22 cellular contexts compared by ENCODE assay signal in genomic region chr5:80941496-80941895, GRCh38. TPM values are rescaled to one million over a fixed set of nuclear protein-coding genes. Genes with fewer than 3 reads are reported as not detected.
DNase-seq lines count a peak whose midpoint lies in the region; ATAC-seq and TF ChIP-seq lines count a peak whose summit lies in the region.
"Had no signal": no experiment of that assay in that cellular context is flagged by ENCODE, and none has a peak within 500 bp of the region (broad histone marks: within the 10 kb centered on the region; RNA-seq: fewer than 3 reads in every experiment).

No MANE protein-coding gene starts in this region.

- H3K36me3 ChIP-seq in mammary epithelial cell (ENCODE audit: insufficient read depth, low read length) (no peaks in the 10 kb centered on the region), breast epithelium (no peaks in the 10 kb centered on the region)
- H3K36me3 ChIP-seq in CD8-positive, alpha-beta T cell (ENCODE audit: insufficient read depth, low read length), result no peaks in the 10 kb centered on the region
- H3K36me3 ChIP-seq: BLaER1 had no signal

- no peak overlapping the region for H3K9ac ChIP-seq in mammary epithelial cell (ENCODE audit: insufficient read depth, low read length)
- H3K9ac ChIP-seq: BLaER1, KMS-11 had no signal

- no peak overlapping the region for H3K4me2 ChIP-seq in mammary epithelial cell (ENCODE audit: insufficient read depth, low read depth, low read length)
- H3K4me2 ChIP-seq: BLaER1, KMS-11 had no signal

- POLR2A ChIA-PET in CD8-positive, alpha-beta T cell (lab: Charles Lee), result no interaction called here

- H3K27ac Mint-ChIP-seq in CD8-positive, alpha-beta T cell, result no peak overlapping the region
- H3K27ac Mint-ChIP-seq: CD4-positive, alpha-beta T cell; IgD-negative memory B cell had no signal

- H3K4me1 Mint-ChIP-seq in CD8-positive, alpha-beta T cell (ENCODE audit: low read depth), result no peaks in the 10 kb centered on the region
- H3K4me1 Mint-ChIP-seq: IgD-negative memory B cell had no signal

- H3K9me3 Mint-ChIP-seq in CD8-positive, alpha-beta T cell, result peaks cover 2% of the 10 kb centered on the region
- H3K9me3 Mint-ChIP-seq: CD4-positive, alpha-beta T cell had no signal

- H3K9me3 ChIP-seq in mammary epithelial cell (replicated peaks; ENCODE audit: insufficient read depth, low read length) (no peaks in the 10 kb centered on the region), breast epithelium (no peaks in the 10 kb centered on the region)
- no peaks in the 10 kb centered on the region for H3K9me3 ChIP-seq in CD8-positive, alpha-beta T cell (ENCODE audit: low read length)

- intact Hi-C loops in mammary epithelial cell (cut with micrococcal nuclease), result no loop called here
- intact Hi-C loops in breast epithelium (cut with DNase I; ENCODE audit: low total_unique reads), result no loop called here
- intact Hi-C loops in CD8-positive, alpha-beta T cell (cut with DNase I, micrococcal nuclease), result no loop called here

- no peak for TF ChIP-seq POLR2A in breast epithelium (IDR thresholded peaks at IDR 0.05)

- no peaks in the 10 kb centered on the region for H3K27me3 Mint-ChIP-seq in CD8-positive, alpha-beta T cell (ENCODE audit: low read depth)
- H3K27me3 Mint-ChIP-seq: CD4-positive, alpha-beta T cell had no signal

- TF ChIP-seq CTCF in mammary epithelial cell (conservative IDR thresholded peaks at IDR 0.05 in 1 of 2, IDR thresholded peaks at IDR 0.05 in 1 of 2; ENCODE audit: extremely low read depth in 1 of 2, insufficient read depth in 1 of 2, low read depth in 1 of 2, low read length in 2 of 2) (no peak), breast epithelium (IDR thresholded peaks at IDR 0.05) (no peak), epithelial cell of esophagus (IDR thresholded peaks at IDR 0.05; ENCODE audit: insufficient read depth, low read depth, low read length, missing control alignments) (no peak)
- TF ChIP-seq CTCF in CD8-positive, alpha-beta T cell (IDR thresholded peaks at IDR 0.05), result no peak

- BruUV-seq in mammary epithelial cell (replicated peaks; lab: Mats Ljungman, UMichigan), result no TSS peak

- no CpG with 5 or more reads among the region's 1 CpG for WGBS in mammary epithelial cell (ENCODE audit: low coverage, missing lambda C conversion rate)

- DNase-seq in mammary epithelial cell (peak; percentile 43), breast epithelium (ENCODE audit: low spot score in 2 of 2) (no peak), NCI-H226 (peak; percentile 41), epithelial cell of esophagus (ENCODE audit: low read depth) (peak; percentile 30), renal cortical epithelial cell (ENCODE audit: low read depth) (peak; percentile 51), NCI-H774 (lab: John Stamatoyannopoulos, UW) (no peak)
- no peak for DNase-seq in CD8-positive, alpha-beta T cell
- DNase-seq: CD4-positive, alpha-beta T cell; COR-L47; DND-41; NCI-H1048; NCI-H1694; NCI-H2081 treated with DMSO at 0.1 percent for 48 hours; NCI-H446 treated with DMSO at 0.1 percent for 48 hours; NCI-H526; SHP77; T-helper 1 cell had no signal

- CTCF ChIA-PET in mammary epithelial cell (lab: Charles Lee; ENCODE audit: low non-redundant PET), result no interaction called here
- CTCF ChIA-PET in CD8-positive, alpha-beta T cell (lab: Charles Lee), result interaction anchor here (0.6 to 1.4 kb wide), 2 partner anchors 22 to 167 kb away, joined by 3 to 4 read pairs; no protein-coding TSS in a partner anchor

- no peak overlapping the region for H3K4me3 ChIP-seq in mammary epithelial cell (replicated peaks in 1 of 3; ENCODE audit: insufficient read depth in 1 of 3, low read depth in 2 of 3, low read length in 3 of 3)
- H3K4me3 ChIP-seq in breast epithelium, result no peak overlapping the region
- H3K4me3 ChIP-seq in epithelial cell of esophagus (ENCODE audit: low read length), result no peak overlapping the region
- H3K4me3 ChIP-seq in CD8-positive, alpha-beta T cell (ENCODE audit: low read depth, low read length), result no peak overlapping the region
- H3K4me3 ChIP-seq: BLaER1 had no signal

- H3K27me3 ChIP-seq in mammary epithelial cell (ENCODE audit: insufficient read depth, low read length), result no peaks in the 10 kb centered on the region
- no peaks in the 10 kb centered on the region for H3K27me3 ChIP-seq in breast epithelium
- H3K27me3 ChIP-seq in CD8-positive, alpha-beta T cell (ENCODE audit: insufficient read depth, low read length), result no peaks in the 10 kb centered on the region
- H3K27me3 ChIP-seq: BLaER1 had no signal

- ATAC-seq in GM19328 (IDR thresholded peaks at IDR 0.05; ENCODE audit: unreplicated experiment), result no peak
- ATAC-seq in CD8-positive, alpha-beta T cell, result no peak
- ATAC-seq: HCT116 had no signal

- in situ Hi-C loops in mammary epithelial cell (cut with MboI; ENCODE audit: low sequenced_read_pairs in 2 of 2), result no loop called here

- H2AFZ ChIP-seq in mammary epithelial cell (ENCODE audit: low read depth, low read length), result no peak overlapping the region

- dilution Hi-C loops in mammary epithelial cell (cut with HindIII; ENCODE audit: low sequenced_read_pairs), result no loop called here

- H3K4me1 ChIP-seq in mammary epithelial cell (ENCODE audit: insufficient read depth, low read length) (no peaks in the 10 kb centered on the region), breast epithelium (no peaks in the 10 kb centered on the region)
- no peaks in the 10 kb centered on the region for H3K4me1 ChIP-seq in CD8-positive, alpha-beta T cell (ENCODE audit: insufficient read depth, low read length)
- H3K4me1 ChIP-seq: BLaER1 had no signal

- H3K36me3 Mint-ChIP-seq in CD8-positive, alpha-beta T cell, result no peaks in the 10 kb centered on the region

- H3K79me2 ChIP-seq in mammary epithelial cell (ENCODE audit: insufficient read depth, low read length), result no peaks in the 10 kb centered on the region

- H4K20me1 ChIP-seq in mammary epithelial cell (ENCODE audit: insufficient read depth, low read length), result no peaks in the 10 kb centered on the region
- H4K20me1 ChIP-seq: BLaER1 had no signal

- H3K27ac ChIP-seq in mammary epithelial cell (ENCODE audit: insufficient read depth, low read depth, low read length) (no peak overlapping the region), breast epithelium (no peak overlapping the region)
- H3K27ac ChIP-seq in CD8-positive, alpha-beta T cell (ENCODE audit: low read depth, low read length), result no peak overlapping the region
- H3K27ac ChIP-seq: BLaER1, KMS-11 had no signal

- H3K4me3 Mint-ChIP-seq in CD8-positive, alpha-beta T cell, result no peak overlapping the region
- H3K4me3 Mint-ChIP-seq: CD4-positive, alpha-beta T cell; IgD-negative memory B cell had no signal

RNA-seq across cellular contexts. Expression of gene RASGRF2, which starts 18.7 kb away (rescaled TPM):
- total RNA-seq in mammary epithelial cell (1 to 10 TPM in 1 of 2 donors, under 1 TPM in 1; 0.19 to 2.0 TPM), breast epithelium (10 to 100 TPM in 2 of 3 donors, 1 to 10 TPM in 1; 6.1 to 15.7 (median 11.1) TPM), renal cortical epithelial cell (10.6 and 34.2 TPM in 2 replicates)
- 0.05 TPM for polyA plus RNA-seq in mammary epithelial cell
- polyA minus RNA-seq in mammary epithelial cell, result not detected
- 10 to 100 TPM; 25.4 to 25.6 TPM for total RNA-seq in CD8-positive, alpha-beta T cell

Comparison
In these comparisons a context has a peak if more than half of its experiments do, and no peak if none do; other contexts are left out.
1. DNase-seq: peak in mammary epithelial cell (single experiment), NCI-H226 (single experiment), epithelial cell of esophagus (single experiment) and renal cortical epithelial cell (single experiment); none in breast epithelium (0 of 2), NCI-H774 (single experiment) and CD8-positive, alpha-beta T cell (0 of 7).